Comparison of ENCODE assay signal across 8 cellular contexts in genomic region chr4:86935499-86935832, GRCh38. TPM values are rescaled to one million over a fixed set of nuclear protein-coding genes. Genes with fewer than 3 reads are reported as not detected.
DNase-seq lines count a peak whose midpoint lies in the region; ATAC-seq and TF ChIP-seq lines count a peak whose summit lies in the region.

No MANE protein-coding gene starts in this region.

- peak overlapping the region; percentile 95 for H3K4me2 ChIP-seq in GM23248 (ENCODE audit: unreplicated experiment)

- no TSS peak for BruUV-seq in Panc1 (replicated peaks; lab: Mats Ljungman, UMichigan)

- TF ChIP-seq CTCF in Panc1 (IDR thresholded peaks at IDR 0.05) (no peak), choroid plexus epithelial cell (conservative IDR thresholded peaks at IDR 0.05; ENCODE audit: low read depth, low read length) (no peak), lung (IDR thresholded peaks at IDR 0.05; ENCODE audit: control extremely low read depth, extremely low read depth) (no peak)

- DNase-seq in GM23248 (no peak), Panc1 (ENCODE audit: low read depth, low spot score) (no peak), choroid plexus epithelial cell (ENCODE audit: low read depth) (no peak), lung (ENCODE audit: low spot score) (peak; percentile 37), substantia nigra (lab: John Stamatoyannopoulos, UW) (peak in 22 of 49 donors; percentile 8 to 65 (median 45)), RKO (ENCODE audit: low spot score) (no peak), SKM-1 (lab: John Stamatoyannopoulos, UW; ENCODE audit: unreplicated experiment) (no peak)

- H2AFZ ChIP-seq in GM23248, result peak overlapping the region; percentile 96

- CTCF ChIA-PET in Panc1 (lab: Charles Lee), result interaction anchor here (0.6 to 1.8 kb wide), 3 partner anchors 13 to 57 kb away, joined by 3 to 8 read pairs (median 5); no protein-coding TSS in a partner anchor

- WGBS in GM23248 (ENCODE audit: low coverage in 1 of 2, low lambda C conversion rate in 2 of 2, missing lambda C conversion rate in 2 of 2), 2 experiments, result 1% methylated on average over 18 to 21 of the region's 21 CpGs
- 1% methylated on average over 20 to 21 of the region's 21 CpGs for WGBS in lung, 2 donors

- H3K9me3 ChIP-seq in GM23248 (ENCODE audit: low read depth), result no peaks in the 10 kb centered on the region
- H3K9me3 ChIP-seq in Panc1 (ENCODE audit: control insufficient read depth, insufficient read depth, low read depth, low read length), result no peaks in the 10 kb centered on the region
- H3K9me3 ChIP-seq in lung (ENCODE audit: control insufficient read depth in 2 of 2, insufficient read depth in 1 of 2, low read length in 1 of 2), result no peaks in the 10 kb centered on the region

- no peaks in the 10 kb centered on the region for H3K9me2 ChIP-seq in GM23248 (ENCODE audit: insufficient read depth)

- H3K4me1 ChIP-seq in GM23248 (ENCODE audit: insufficient read depth) (peaks cover 42% of the 10 kb centered on the region), Panc1 (ENCODE audit: control insufficient read depth, insufficient read depth, low read length) (peaks cover 8% of the 10 kb centered on the region; the same call in 1 of the 2 replicates), lung (ENCODE audit: control insufficient read depth in 2 of 2, insufficient read depth in 2 of 2, low read length in 2 of 2) (peaks cover 8 to 17% of the 10 kb centered on the region in 2 donors)

- H3K9ac ChIP-seq in GM23248, result peak overlapping the region; percentile 94

- POLR2A ChIA-PET in Panc1 (lab: Charles Lee), result no interaction called here

- intact Hi-C loops in Panc1 (cut with micrococcal nuclease; ENCODE audit: unreplicated experiment), result loop anchor here (2.0 kb wide), 1 partner anchor 71 kb away; no protein-coding TSS in a partner anchor

- H3K4me3 ChIP-seq in GM23248 (peak overlapping the region; percentile 88), Panc1 (ENCODE audit: low read depth in 2 of 2, low read length in 2 of 2) (peak overlapping the region; percentile 73 to 82), choroid plexus epithelial cell (ENCODE audit: low read depth, low read length) (peak overlapping the region; percentile 82), lung (peak overlapping the region; percentile 91)

- H3K27me3 ChIP-seq in GM23248 (replicated peaks; ENCODE audit: insufficient read depth) (no peaks in the 10 kb centered on the region), Panc1 (ENCODE audit: control insufficient read depth, insufficient read depth, low read length) (no peaks in the 10 kb centered on the region), lung (ENCODE audit: control insufficient read depth, insufficient read depth) (no peaks in the 10 kb centered on the region)

- H3K27ac ChIP-seq in GM23248, result peak overlapping the region; percentile 91
- peak overlapping the region; percentile 89 for H3K27ac ChIP-seq in Panc1 (ENCODE audit: low read length)
- H3K27ac ChIP-seq in lung (ENCODE audit: low read depth in 1 of 2, low read length in 1 of 2), result peak overlapping the region; percentile 93 to 100
- peak overlapping the region; percentile 87 for H3K27ac ChIP-seq in substantia nigra (ENCODE audit: low read depth, low read length, poor library complexity, severe bottlenecking)

- peaks cover 39% of the 10 kb centered on the region for H3F3A ChIP-seq in GM23248 (ENCODE audit: insufficient read depth)

- ATAC-seq in Panc1, result no peak
- ATAC-seq in lung (ENCODE audit: insufficient read depth, low FRiP score), result no peak
- ATAC-seq in GM18520 (IDR thresholded peaks at IDR 0.05; ENCODE audit: unreplicated experiment), result no peak

- H4K20me1 ChIP-seq in GM23248 (ENCODE audit: insufficient read depth), result no peaks in the 10 kb centered on the region

- in situ Hi-C loops in GM23248 (cut with MboI), result no loop called here
- in situ Hi-C loops in Panc1 (cut with HindIII; ENCODE audit: low pct_unique_long_range_greater_than_20kb, low sequenced_read_pairs), result no loop called here

- peaks cover 53% of the 10 kb centered on the region for H3K79me2 ChIP-seq in GM23248 (ENCODE audit: insufficient read depth)

- no peaks in the 10 kb centered on the region for H3K36me3 ChIP-seq in GM23248 (ENCODE audit: low read depth)
- H3K36me3 ChIP-seq in Panc1 (ENCODE audit: control insufficient read depth, insufficient read depth, low read length), result no peaks in the 10 kb centered on the region; the same call in 1 of the 2 replicates
- H3K36me3 ChIP-seq in lung (ENCODE audit: control insufficient read depth in 2 of 2, insufficient read depth in 2 of 2, low read length in 2 of 2), result peaks cover 2 to 5% of the 10 kb centered on the region in 2 donors

RNA-seq across cellular contexts. Expression of gene AFF1, which starts 0.7 kb away (rescaled TPM):
- 11.8 and 13.8 TPM in 2 replicates for total RNA-seq in GM23248 (2014; rRNA removed; shearing (Covaris generic))
- polyA plus RNA-seq in GM23248 (2016; fragmentation: Nextera tagmentation; extraction: Ambion mirVana) (9.4 and 11.0 TPM in 2 replicates), lung (10 to 100 TPM in 1 of 2 donors, 1 to 10 TPM in 1; 9.5 to 14.3 TPM)
- total RNA-seq in Panc1 (2021; ENCODE audit: unreplicated experiment) (23.9 TPM), lung (10 to 100 TPM; 57.4 to 79.0 TPM)
- polyA plus RNA-seq in Panc1 (2012; ENCODE audit: insufficient read length), result 5.1 TPM

RNA-seq across cellular contexts. Expression of gene C4orf36, which starts 43.2 kb away (rescaled TPM):
- total RNA-seq in GM23248 (2014; rRNA removed; shearing (Covaris generic)), result 0.65 TPM in 1 of 2 replicates, not detected in the other
- polyA plus RNA-seq in GM23248 (2016; fragmentation: Nextera tagmentation; extraction: Ambion mirVana) (0.44 TPM in 1 of 2 replicates, not detected in the other), lung (under 1 TPM; 0.61 to 0.76 TPM)
- total RNA-seq in Panc1 (2021; ENCODE audit: unreplicated experiment) (0.26 TPM), lung (1 to 10 TPM; 2.0 to 3.3 TPM)
- polyA plus RNA-seq in Panc1 (2012; ENCODE audit: insufficient read length), result 0.79 TPM
